ENCODE assay signal across 13 cellular contexts in genomic region chr2:101998556-101999121, GRCh38. TPM values are rescaled to one million over a fixed set of nuclear protein-coding genes. Genes with fewer than 3 reads are reported as not detected.
A peak's percentile ranks its signal among the peaks of the same experiment; 100 is the strongest.
DNase-seq lines count a peak whose midpoint lies in the region; ATAC-seq and TF ChIP-seq lines count a peak whose summit lies in the region.
"Had no signal": no experiment of that assay in that cellular context is flagged by ENCODE, and none has a peak within 500 bp of the region (broad histone marks: within the 10 kb centered on the region; RNA-seq: fewer than 3 reads in every experiment).

No MANE protein-coding gene starts in this region.

- H3K4me3 ChIP-seq in GM12865 (ENCODE audit: low read depth, low read length) (no peak overlapping the region), mucosa of descending colon (no peak overlapping the region)
- H3K4me3 ChIP-seq: HAP-1 had no signal

- peak overlapping the region; percentile 8 for H3K4me3 Mint-ChIP-seq in activated CD8-positive, alpha-beta T cell treated with anti-CD3 and anti-CD28 coated beads for 36 hours

- ATAC-seq in HG02678 (IDR thresholded peaks at IDR 0.05; ENCODE audit: unreplicated experiment): peak; percentile 55
- peak; percentile 66 for ATAC-seq in activated CD8-positive, alpha-beta T cell treated with anti-CD3 and anti-CD28 coated beads for 36 hours
- peak; percentile 73 for ATAC-seq in mucosa of descending colon
- no peak for ATAC-seq in GM18870 (IDR thresholded peaks at IDR 0.05; ENCODE audit: unreplicated experiment)
- ATAC-seq: Panc1 had no signal

- no peaks in the 10 kb centered on the region for H3K9me3 Mint-ChIP-seq in activated CD8-positive, alpha-beta T cell treated with anti-CD3 and anti-CD28 coated beads for 36 hours

- POLR2A ChIA-PET in activated CD8-positive, alpha-beta T cell treated with anti-CD3 and anti-CD28 coated beads for 36 hours (lab: Charles Lee): interaction anchor here (1.0 to 1.4 kb wide), 2 partner anchors 168 to 281 kb away, joined by 3 read pairs; no protein-coding TSS in a partner anchor

- peaks cover 25% of the 10 kb centered on the region for H3K4me1 Mint-ChIP-seq in activated CD8-positive, alpha-beta T cell treated with anti-CD3 and anti-CD28 coated beads for 36 hours (ENCODE audit: low read depth)

- TF ChIP-seq CTCF in GM12865 (IDR thresholded peaks at IDR 0.05; ENCODE audit: insufficient read depth, low read depth, low read length, missing control alignments): no peak
- TF ChIP-seq CTCF in activated CD8-positive, alpha-beta T cell treated with anti-CD3 and anti-CD28 coated beads for 36 hours (IDR thresholded peaks at IDR 0.05): no peak
- no peak for TF ChIP-seq CTCF in mucosa of descending colon (IDR thresholded peaks at IDR 0.05)

- peak; percentile 62 for DNase-seq in GM12865 (ENCODE audit: low read depth)
- peak; percentile 41 for DNase-seq in activated CD8-positive, alpha-beta T cell treated with anti-CD3 and anti-CD28 coated beads for 36 hours
- no peak for DNase-seq in mucosa of descending colon
- no peak for DNase-seq in EL
- no peak for DNase-seq in activated gamma-delta T cell (lab: John Stamatoyannopoulos, UW)
- DNase-seq: DMS153, foreskin melanocyte, NCI-H1417 treated with DMSO at 0.1 percent for 48 hours had no signal

- peak overlapping the region; percentile 67 for H3K27ac Mint-ChIP-seq in activated CD8-positive, alpha-beta T cell treated with anti-CD3 and anti-CD28 coated beads for 36 hours

- H3K9me3 ChIP-seq in mucosa of descending colon: no peaks in the 10 kb centered on the region
- H3K9me3 ChIP-seq: HAP-1 had no signal

- CTCF ChIA-PET in activated CD8-positive, alpha-beta T cell treated with anti-CD3 and anti-CD28 coated beads for 36 hours (lab: Charles Lee): interaction anchor here (0.9 to 3.4 kb wide), 7 partner anchors 9 to 242 kb away, joined by 3 to 23 read pairs (median 6); no protein-coding TSS in a partner anchor

- intact Hi-C loops in activated CD8-positive, alpha-beta T cell treated with anti-CD3 and anti-CD28 coated beads for 36 hours (cut with micrococcal nuclease): loop anchor here (10.0 kb wide), 1 partner anchor 114 kb away; no protein-coding TSS in a partner anchor
- intact Hi-C loops in mucosa of descending colon (cut with DNase I, micrococcal nuclease): no loop called here

- H3K36me3 Mint-ChIP-seq in activated CD8-positive, alpha-beta T cell treated with anti-CD3 and anti-CD28 coated beads for 36 hours (ENCODE audit: low read depth): no peaks in the 10 kb centered on the region

- H3K27me3 Mint-ChIP-seq in activated CD8-positive, alpha-beta T cell treated with anti-CD3 and anti-CD28 coated beads for 36 hours: no peaks in the 10 kb centered on the region

- peaks cover 13% of the 10 kb centered on the region for H3K4me1 ChIP-seq in mucosa of descending colon (ENCODE audit: low read depth)
- H3K4me1 ChIP-seq: HAP-1 had no signal

- no peaks in the 10 kb centered on the region for H3K36me3 ChIP-seq in mucosa of descending colon (ENCODE audit: low read depth)
- H3K36me3 ChIP-seq: HAP-1 had no signal

RNA-seq across cellular contexts. Expression of gene IL1R2, which starts 6.9 kb away (rescaled TPM):
- 1 to 10 TPM in 1 of 2 experiments, not detected in 1; 1.1 TPM for total RNA-seq in activated CD8-positive, alpha-beta T cell treated with anti-CD3 and anti-CD28 coated beads for 36 hours
- 10 to 100 TPM; 17.9 to 40.3 (median 39.8) TPM for total RNA-seq in mucosa of descending colon
- total RNA-seq: chondrocyte had no signal

Comparison
In these comparisons a context has a peak if more than half of its experiments do, and no peak if none do; other contexts are left out.
1. DNase-seq: peak in GM12865 (single experiment) and activated CD8-positive, alpha-beta T cell treated with anti-CD3 and anti-CD28 coated beads for 36 hours (single experiment); none in mucosa of descending colon (0 of 3), EL (single experiment) and activated gamma-delta T cell (single experiment).
2. RNA of gene IL1R2, which starts 6.9 kb away (total RNA-seq): 17.9 to 40.3 TPM in mucosa of descending colon; 1.1 TPM in activated CD8-positive, alpha-beta T cell treated with anti-CD3 and anti-CD28 coated beads for 36 hours; every median in the first group is over 4 times any median in the second.